Comparison of ENCODE assay signal across 23 cellular contexts in the genomic region with DNA sequence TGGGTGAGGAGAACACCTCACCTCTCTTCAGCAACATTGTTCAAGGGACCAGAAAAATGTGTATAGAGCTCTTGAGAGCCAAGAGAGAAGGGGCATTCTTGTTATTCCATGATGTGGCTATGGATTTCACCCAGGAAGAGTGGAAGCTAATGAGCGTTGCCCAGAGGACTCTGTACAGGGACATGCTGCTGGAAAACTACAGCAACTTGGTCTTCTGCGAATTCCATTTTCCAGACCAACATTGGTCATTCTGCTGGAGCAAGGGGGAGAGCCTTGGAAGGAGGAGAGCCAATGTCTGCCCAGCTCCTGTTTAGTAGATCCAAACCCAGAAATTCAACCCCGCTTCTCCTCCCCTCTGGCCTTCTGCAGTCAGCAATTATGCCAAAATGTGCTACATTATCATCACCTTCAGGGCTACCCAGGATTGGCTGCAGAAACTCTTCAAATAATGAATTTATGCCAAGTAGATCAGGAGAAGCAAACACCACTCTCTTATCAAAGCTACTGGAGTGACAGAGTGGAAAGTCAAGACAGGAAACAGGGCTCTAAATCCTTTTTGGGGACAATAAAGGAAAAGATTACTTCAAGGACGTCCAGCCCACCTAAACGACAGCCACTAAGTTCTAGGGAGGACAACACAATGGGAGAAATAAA.
"Had no signal": no experiment of that assay in that cellular context is flagged by ENCODE, and none has a peak within 500 bp of the region (broad histone marks: within the 10 kb centered on the region; RNA-seq: fewer than 3 reads in every experiment).

No MANE protein-coding gene starts in this region.

- H3K27ac ChIP-seq: esophagus squamous epithelium, neutrophil, tibial nerve, vagina had no signal

- H3K4me3 Mint-ChIP-seq: activated B cell treated with CpG ODN at 0.5 μM for 24 hours; activated CD8-positive, alpha-beta T cell treated with anti-CD3 and anti-CD28 coated beads for 36 hours; activated T-cell treated with anti-CD3 and anti-CD28 coated beads, Interleukin-2, amount 50 U/mL, for 72 hours; immature natural killer cell; naive B cell; T-helper 2 cell treated with Interferon-gamma antibody and Interleukin-4, amounts not matched to agents 5 μg/mL and 100 μg/mL, for 36 hours had no signal

- H3K4me1 ChIP-seq: esophagus squamous epithelium, tibial nerve, vagina had no signal

- H3K27ac Mint-ChIP-seq: activated B cell treated with CpG ODN at 0.5 μM for 24 hours; activated CD8-positive, alpha-beta T cell treated with anti-CD3 and anti-CD28 coated beads for 36 hours; activated naive CD4-positive, alpha-beta T cell treated with anti-CD3 and anti-CD28 coated beads, Interleukin-2, amount 50 U/mL, for 72 hours; activated T-cell treated with anti-CD3 and anti-CD28 coated beads, Interleukin-2, amount 50 U/mL, for 72 hours; immature natural killer cell; naive B cell; T-helper 2 cell treated with Interferon-gamma antibody and Interleukin-4, amounts not matched to agents 5 μg/mL and 100 μg/mL, for 36 hours had no signal

- DNase-seq: activated B cell treated with CpG ODN at 0.5 μM for 24 hours; activated CD4-positive, alpha-beta T cell treated with anti-CD3 and anti-CD28 coated beads for 48 hours; activated CD8-positive, alpha-beta memory T cell treated with anti-CD3 and anti-CD28 coated beads, Interleukin-2, amount 50 U/mL, for 4 hours; activated CD8-positive, alpha-beta T cell treated with anti-CD3 and anti-CD28 coated beads for 36 hours; activated gamma-delta T cell; activated T-cell treated with anti-CD3 and anti-CD28 coated beads, Interleukin-2, amount 50 U/mL, for 72 hours; central memory CD4-positive, alpha-beta T cell; cortex of kidney; effector CD4-positive, alpha-beta T cell; esophagus squamous epithelium; immature natural killer cell; naive B cell; posterior cingulate gyrus; retina; stimulated activated CD4-positive, alpha-beta T cell treated with anti-CD3 and anti-CD28 coated beads, Interleukin-15, amount 100 ng/mL, for 24 hours; stimulated activated CD4-positive, alpha-beta T cell treated with anti-CD3 and anti-CD28 coated beads, Interleukin-4, amount 100 ng/mL, for 1 hour; stimulated activated naive CD4-positive, alpha-beta T cell; substantia nigra had no signal

- H3K9me3 ChIP-seq: esophagus squamous epithelium, neutrophil, tibial nerve, vagina had no signal

- H3K4me1 Mint-ChIP-seq: activated B cell treated with CpG ODN at 0.5 μM for 24 hours, naive B cell had no signal

- H3K27me3 ChIP-seq: esophagus squamous epithelium, neutrophil, tibial nerve, vagina had no signal

- ATAC-seq: activated CD8-positive, alpha-beta T cell treated with anti-CD3 and anti-CD28 coated beads for 36 hours; activated naive CD4-positive, alpha-beta T cell treated with anti-CD3 and anti-CD28 coated beads, Interleukin-2, amount 50 U/mL, for 72 hours; activated T-cell treated with anti-CD3 and anti-CD28 coated beads, Interleukin-2, amount 50 U/mL, for 72 hours had no signal

- H3K27me3 Mint-ChIP-seq: activated B cell treated with CpG ODN at 0.5 μM for 24 hours; activated CD8-positive, alpha-beta T cell treated with anti-CD3 and anti-CD28 coated beads for 36 hours; naive B cell had no signal

- H3K36me3 ChIP-seq: esophagus squamous epithelium, neutrophil, tibial nerve, vagina had no signal

- H3K4me3 ChIP-seq: esophagus squamous epithelium, tibial nerve, vagina had no signal

- H3K36me3 Mint-ChIP-seq: activated naive CD4-positive, alpha-beta T cell treated with anti-CD3 and anti-CD28 coated beads, Interleukin-2, amount 50 U/mL, for 72 hours; immature natural killer cell; naive B cell had no signal
